In the genomic region with DNA sequence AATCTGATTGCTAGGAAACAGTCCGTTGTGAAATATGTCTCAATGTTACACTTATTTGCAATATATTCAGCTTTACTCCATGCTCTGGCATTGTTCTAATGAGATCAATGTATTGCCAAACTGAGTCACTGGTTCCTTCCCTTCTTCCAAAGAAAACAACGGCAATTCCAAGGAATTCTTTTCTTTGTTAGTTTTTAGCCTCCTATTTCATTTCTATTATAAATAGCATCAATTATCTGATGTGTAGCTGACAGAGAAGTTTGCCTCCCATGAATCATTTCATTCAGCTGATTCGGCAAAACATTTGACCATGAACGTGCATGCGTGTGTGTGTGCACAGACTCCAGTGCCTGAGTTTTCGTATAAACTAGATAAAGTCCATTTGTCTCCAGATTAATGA, we compare ENCODE assay signal across 1 cellular context.
TF ChIP-seq lines count a peak whose summit lies in the region.

No MANE protein-coding gene starts in this region.

TF ChIP-seq in HepG2, 621 proteins besides CTCF, POLR2A, EP300 and RAD21 (continued from another document):
- TF ChIP-seq, protein P1, sequence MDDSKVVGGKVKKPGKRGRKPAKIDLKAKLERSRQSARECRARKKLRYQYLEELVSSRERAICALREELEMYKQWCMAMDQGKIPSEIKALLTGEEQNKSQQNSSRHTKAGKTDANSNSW (CRISPR knock-in tag; IDR thresholded peaks at IDR 0.05; ENCODE audit: borderline replicate concordance): no peak
